In the genomic region with DNA sequence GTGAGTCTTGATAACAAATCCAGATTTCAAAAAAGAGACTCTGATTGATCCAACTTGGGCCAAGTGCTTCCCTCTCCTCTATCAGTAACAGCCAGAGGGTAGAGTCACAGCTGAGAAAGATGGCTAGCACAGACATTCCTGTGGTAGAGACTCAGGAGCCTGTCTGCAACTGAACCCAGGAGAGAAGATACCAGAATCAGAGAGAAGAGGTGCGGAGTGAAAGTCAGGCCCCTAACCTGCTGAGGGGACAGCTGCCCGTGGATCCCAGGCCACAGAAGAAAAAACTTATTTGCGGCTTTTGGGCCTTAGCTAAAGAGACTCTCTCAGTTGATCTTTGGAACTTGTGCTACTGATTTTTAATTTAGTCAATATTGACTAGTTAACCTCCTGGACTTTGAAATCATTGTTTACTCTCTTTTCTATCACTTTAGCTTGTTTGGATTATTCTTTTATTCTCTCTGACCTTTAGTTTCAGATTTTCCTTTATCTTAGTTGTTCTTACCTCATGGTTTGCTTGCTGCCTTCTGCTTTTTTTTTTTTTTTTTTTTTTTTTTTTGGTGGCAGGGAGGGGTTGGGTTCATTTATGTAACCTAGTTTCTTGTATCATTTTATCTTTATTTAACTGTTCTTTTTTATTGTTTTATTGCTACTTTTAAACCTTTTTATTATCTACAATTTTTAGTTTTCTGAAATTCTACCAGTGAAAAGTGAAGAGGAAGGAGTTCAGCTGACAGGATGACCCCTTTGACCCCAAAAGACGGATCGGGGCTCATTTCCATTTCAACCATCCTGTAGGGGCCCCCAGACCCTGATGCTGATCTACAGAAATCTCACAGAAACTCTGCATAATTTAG, we compare ENCODE assay signal across 2 cellular contexts.
TF ChIP-seq lines count a peak whose summit lies in the region.

No MANE protein-coding gene starts in this region.

TF ChIP-seq in HCT116, 20 proteins besides CTCF, POLR2A, EP300 and RAD21 (continued from another document):
- TF ChIP-seq SRF (IDR thresholded peaks at IDR 0.05; ENCODE audit: low read depth) (no peak), EGR1 (IDR thresholded peaks at IDR 0.05; ENCODE audit: low read depth) (no peak), JUND (IDR thresholded peaks at IDR 0.05) (0 out of 2 replicates have a peak, but pooled peaks have one; percentile 11)

TF ChIP-seq in K562, 482 proteins besides CTCF, POLR2A, EP300 and RAD21 (continued from another document):
- TF ChIP-seq, protein P1, sequence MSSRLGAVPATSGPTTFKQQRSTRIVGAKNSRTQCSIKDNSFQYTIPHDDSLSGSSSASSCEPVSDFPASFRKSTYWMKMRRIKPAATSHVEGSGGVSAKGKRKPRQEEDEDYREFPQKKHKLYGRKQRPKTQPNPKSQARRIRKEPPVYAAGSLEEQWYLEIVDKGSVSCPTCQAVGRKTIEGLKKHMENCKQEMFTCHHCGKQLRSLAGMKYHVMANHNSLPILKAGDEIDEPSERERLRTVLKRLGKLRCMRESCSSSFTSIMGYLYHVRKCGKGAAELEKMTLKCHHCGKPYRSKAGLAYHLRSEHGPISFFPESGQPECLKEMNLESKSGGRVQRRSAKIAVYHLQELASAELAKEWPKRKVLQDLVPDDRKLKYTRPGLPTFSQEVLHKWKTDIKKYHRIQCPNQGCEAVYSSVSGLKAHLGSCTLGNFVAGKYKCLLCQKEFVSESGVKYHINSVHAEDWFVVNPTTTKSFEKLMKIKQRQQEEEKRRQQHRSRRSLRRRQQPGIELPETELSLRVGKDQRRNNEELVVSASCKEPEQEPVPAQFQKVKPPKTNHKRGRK (tag; IDR thresholded peaks at IDR 0.05), result 0 out of 2 replicates have a peak, but pooled peaks have one; percentile 27
- peak; percentile 37; the same call in 1 of the 2 replicates for TF ChIP-seq TEAD4 (IDR thresholded peaks at IDR 0.05; ENCODE audit: low read length)
- TF ChIP-seq TEAD4 (CRISPR knock-in tag; IDR thresholded peaks at IDR 0.05; ENCODE audit: borderline replicate concordance), result no peak
- peak; percentile 45 for TF ChIP-seq TCF3 (CRISPR knock-in tag; IDR thresholded peaks at IDR 0.05)
- no peak for TF ChIP-seq NCOA1 (IDR thresholded peaks at IDR 0.05; ENCODE audit: low read depth)
- no peak for TF ChIP-seq MXI1 (IDR thresholded peaks at IDR 0.05; ENCODE audit: low read depth, low read length)
- TF ChIP-seq BACH1 (tag; IDR thresholded peaks at IDR 0.05), result no peak
- peak; percentile 47 for TF ChIP-seq CBFA2T3 (IDR thresholded peaks at IDR 0.05)
- TF ChIP-seq RUNX1 (IDR thresholded peaks at IDR 0.05; ENCODE audit: low read depth), result no peak
- peak in 1 of 2 experiments; percentile 53; a peak in 1 of 4 replicates for TF ChIP-seq KDM1A (IDR thresholded peaks at IDR 0.05)
- no peak for TF ChIP-seq ELF2 (CRISPR knock-in tag; IDR thresholded peaks at IDR 0.05)
